19 cellular contexts compared by ENCODE assay signal in genomic region chr3:133792171-133792763, GRCh38. TPM values are rescaled to one million over a fixed set of nuclear protein-coding genes. Genes with fewer than 3 reads are reported as not detected.
DNase-seq lines count a peak whose midpoint lies in the region; ATAC-seq, FAIRE-seq and TF ChIP-seq lines count a peak whose summit lies in the region.
"Had no signal": no experiment of that assay in that cellular context is flagged by ENCODE, and none has a peak within 500 bp of the region (broad histone marks: within the 10 kb centered on the region; RNA-seq: fewer than 3 reads in every experiment).

No MANE protein-coding gene starts in this region.

- no peak overlapping the region for H2AK5ac ChIP-seq in H1 (ENCODE audit: low read depth, low read length)
- no peak overlapping the region for H2AK5ac ChIP-seq in neuronal stem cell (ENCODE audit: low read depth, low read length)

- H3K4me2 ChIP-seq in H1 (ENCODE audit: insufficient read depth in 1 of 2, low read depth in 2 of 2, low read length in 2 of 2): no peak overlapping the region
- no peak overlapping the region for H3K4me2 ChIP-seq in neuronal stem cell (ENCODE audit: insufficient read depth, low read length, poor library complexity, severe bottlenecking)
- H3K4me2 ChIP-seq: smooth muscle cell had no signal

- no peak for ATAC-seq in heart left ventricle
- ATAC-seq: mucosa of descending colon; stimulated activated naive B cell treated with anti-CD40 and anti-IgM and Interleukin-4, amounts not matched to agents 10 μg/mL and 1 μg/mL and 100 μg/mL, for 72 hours; upper lobe of right lung had no signal

- H3K79me1 ChIP-seq in H1 (ENCODE audit: low read depth, low read length) (no peaks in the 10 kb centered on the region), neuronal stem cell (ENCODE audit: low read depth, low read length) (no peaks in the 10 kb centered on the region)

- H3K23ac ChIP-seq in H1 (ENCODE audit: insufficient read length) (no peak overlapping the region), neuronal stem cell (ENCODE audit: low read depth, low read length, poor library complexity) (no peak overlapping the region)

- H2BK15ac ChIP-seq in H1 (ENCODE audit: low read length) (no peak overlapping the region), neuronal stem cell (ENCODE audit: low read length) (no peak overlapping the region)

- H2BK12ac ChIP-seq in H1 (ENCODE audit: low read depth, low read length) (no peak overlapping the region), neuronal stem cell (ENCODE audit: low read length) (no peak overlapping the region)

- H4K8ac ChIP-seq in H1 (ENCODE audit: extremely low read depth, insufficient read depth, low read length) (no peak overlapping the region), neuronal stem cell (ENCODE audit: low read depth, low read length) (no peak overlapping the region)

- no peak for FAIRE-seq in H1 (lab: Jason Lieb, UNC)
- no peak for FAIRE-seq in GM12892 (lab: Jason Lieb, UNC)

- TF ChIP-seq CTCF in cardiac muscle cell (IDR thresholded peaks at IDR 0.05; ENCODE audit: low read depth, low read length) (no peak), heart left ventricle (IDR thresholded peaks at IDR 0.05) (no peak), H1 (IDR thresholded peaks at IDR 0.05; ENCODE audit: control extremely low read depth in 1 of 3, insufficient read depth in 1 of 3, low read depth in 1 of 3, low read length in 3 of 3) (no peak), colonic mucosa (IDR thresholded peaks at IDR 0.05) (no peak)

- no peak overlapping the region for H2BK20ac ChIP-seq in H1 (ENCODE audit: low read length)

- H3K18ac ChIP-seq in H1 (ENCODE audit: extremely low read depth, low read length) (no peak overlapping the region), neuronal stem cell (ENCODE audit: low read length) (no peak overlapping the region)

- H3K4ac ChIP-seq in H1 (replicated peaks; ENCODE audit: insufficient read length, low read depth, low read length) (no peak overlapping the region), neuronal stem cell (ENCODE audit: low read length) (no peak overlapping the region)

- H2BK5ac ChIP-seq in H1 (ENCODE audit: low read depth, low read length) (no peak overlapping the region), neuronal stem cell (ENCODE audit: low read length) (no peak overlapping the region)

- TF ChIP-seq RAD21 in H1 (IDR thresholded peaks at IDR 0.05 in 1 of 2, conservative IDR thresholded peaks at IDR 0.05 in 1 of 2; ENCODE audit: low read depth in 2 of 2, low read length in 2 of 2): no peak

- H3K4me3 ChIP-seq in cardiac muscle cell (no peak overlapping the region), heart left ventricle (no peak overlapping the region), H1 (ENCODE audit: extremely low read depth in 1 of 4, insufficient read depth in 2 of 4, low read depth in 3 of 4, low read length in 4 of 4) (no peak overlapping the region), neuronal stem cell (ENCODE audit: low read length in 2 of 2) (no peak overlapping the region), colonic mucosa (no peak overlapping the region)
- H3K4me3 ChIP-seq: mucosa of descending colon, smooth muscle cell, upper lobe of right lung had no signal

- no peak overlapping the region for H3K27ac ChIP-seq in cardiac muscle cell
- no peak overlapping the region for H3K27ac ChIP-seq in heart left ventricle
- no peak overlapping the region for H3K27ac ChIP-seq in H1 (ENCODE audit: low read depth, low read length)
- no peak overlapping the region for H3K27ac ChIP-seq in neuronal stem cell (replicated peaks; ENCODE audit: low read length)
- H3K27ac ChIP-seq in colonic mucosa: no peak overlapping the region
- H3K27ac ChIP-seq: upper lobe of right lung had no signal

- H3K14ac ChIP-seq in H1 (ENCODE audit: insufficient read length): no peak overlapping the region
- H3K14ac ChIP-seq in neuronal stem cell (ENCODE audit: low read length): no peak overlapping the region

- intact Hi-C loops in heart left ventricle (cut with DNase I) (no loop called here), colonic mucosa (cut with DNase I) (no loop called here)

- H3K36me3 ChIP-seq in cardiac muscle cell (no peaks in the 10 kb centered on the region), heart left ventricle (no peaks in the 10 kb centered on the region), H1 (ENCODE audit: control insufficient read depth in 2 of 4, insufficient read depth in 4 of 4, low read length in 3 of 4) (no peaks in the 10 kb centered on the region; a peak in 1 of 8 replicates), neuronal stem cell (replicated peaks in 1 of 2; ENCODE audit: control insufficient read depth in 2 of 2, insufficient read depth in 2 of 2, low read length in 2 of 2) (no peaks in the 10 kb centered on the region), colonic mucosa (no peaks in the 10 kb centered on the region)
- H3K36me3 ChIP-seq: upper lobe of right lung had no signal

- no peak overlapping the region for H2AFZ ChIP-seq in H1 (ENCODE audit: low read length)
- no peak overlapping the region for H2AFZ ChIP-seq in neuronal stem cell (ENCODE audit: low read length)

- no peaks in the 10 kb centered on the region for H3K4me1 ChIP-seq in cardiac muscle cell (ENCODE audit: low read depth)
- H3K4me1 ChIP-seq in heart left ventricle: no peaks in the 10 kb centered on the region
- H3K4me1 ChIP-seq in H1 (replicated peaks in 1 of 4; ENCODE audit: control insufficient read depth in 3 of 4, insufficient read depth in 4 of 4, low read length in 3 of 4): no peaks in the 10 kb centered on the region
- no peaks in the 10 kb centered on the region for H3K4me1 ChIP-seq in neuronal stem cell (ENCODE audit: control insufficient read depth in 2 of 2, insufficient read depth in 1 of 2, low read depth in 1 of 2, low read length in 2 of 2)
- H3K4me1 ChIP-seq in colonic mucosa: no peaks in the 10 kb centered on the region
- H3K4me1 ChIP-seq: upper lobe of right lung had no signal

- POLR2A ChIA-PET in H1 (lab: Charles Lee; ENCODE audit: partially characterized antibody): no interaction called here

- H3K79me2 ChIP-seq in H1 (ENCODE audit: control insufficient read depth in 1 of 2, insufficient read depth in 2 of 2, low read length in 2 of 2): no peaks in the 10 kb centered on the region

- DNase-seq in cardiac muscle cell (ENCODE audit: low read depth in 1 of 2, low spot score in 1 of 2): peak; percentile 3 to 11
- DNase-seq in heart left ventricle: no peak
- peak; percentile 3 for DNase-seq in NCI-H69 (lab: John Stamatoyannopoulos, UW)
- no peak for DNase-seq in H1 (ENCODE audit: low read depth in 1 of 2, low spot score in 2 of 2)
- peak; percentile 44 for DNase-seq in neuronal stem cell (ENCODE audit: low spot score)
- no peak for DNase-seq in colonic mucosa
- DNase-seq in COLO829 (ENCODE audit: low spot score): no peak
- DNase-seq in GM12892 (ENCODE audit: insufficient read length): no peak
- DNase-seq: activated CD4-positive, alpha-beta T cell treated with anti-CD3 and anti-CD28 coated beads for 48 hours; activated T-cell treated with anti-CD3 and anti-CD28 coated beads for 4 hours; caudate nucleus; DMS153; kidney glomerular epithelial cell; mucosa of descending colon; NCI-H1694 treated with DMSO at 0.1 percent for 48 hours; SHP77 treated with DMSO at 0.1 percent for 48 hours; stimulated activated naive B cell treated with anti-CD40 and anti-IgM and Interleukin-4, amounts not matched to agents 10 μg/mL and 1 μg/mL and 100 μg/mL, for 72 hours; upper lobe of right lung had no signal

- H2BK120ac ChIP-seq in H1 (replicated peaks; ENCODE audit: low read depth, low read length) (no peak overlapping the region), neuronal stem cell (ENCODE audit: low read depth, low read length) (no peak overlapping the region)

- no peak overlapping the region for H3K9ac ChIP-seq in H1 (replicated peaks in 1 of 4; ENCODE audit: extremely low read depth in 1 of 4, low read depth in 3 of 4, low read length in 3 of 4)
- H3K9ac ChIP-seq in neuronal stem cell (ENCODE audit: low read depth, low read length, poor library complexity): no peak overlapping the region
- H3K9ac ChIP-seq in colonic mucosa (ENCODE audit: low read depth in 2 of 2, low read length in 2 of 2): no peak overlapping the region

- TF ChIP-seq EP300 in H1 (IDR thresholded peaks at IDR 0.05; ENCODE audit: borderline replicate concordance in 1 of 2, low read depth in 2 of 2, low read length in 2 of 2): no peak

- CTCF ChIA-PET in H1 (lab: Charles Lee; ENCODE audit: partially characterized antibody): interaction anchor here (0.7 kb wide), 1 partner anchor 109 kb away, joined by 3 read pairs; no protein-coding TSS in a partner anchor

- H3K23me2 ChIP-seq in H1 (ENCODE audit: low read depth, low read length): no peaks in the 10 kb centered on the region

- H3K56ac ChIP-seq in H1 (replicated peaks; ENCODE audit: insufficient read length, low read depth, low read length): no peak overlapping the region

- no peaks in the 10 kb centered on the region for H4K20me1 ChIP-seq in H1 (replicated peaks in 1 of 2; ENCODE audit: control insufficient read depth in 1 of 2, insufficient read depth in 2 of 2, low read length in 2 of 2)

- 48 to 59% (median 51%) methylated on average over 9 of the region's 9 CpGs for WGBS in heart left ventricle, 4 donors
- WGBS in H1 (ENCODE audit: extremely low coverage in 1 of 2, insufficient coverage in 1 of 2, insufficient read length in 1 of 2, insufficient replicate concordance in 2 of 2, low coverage in 1 of 2, low lambda C conversion rate in 2 of 2, missing lambda C conversion rate in 1 of 2), 2 experiments: 59% methylated on average over 9 of the region's 9 CpGs; no CpG with 5 or more reads in 1 of the 2 experiments
- WGBS in neuronal stem cell (ENCODE audit: extremely low coverage in 2 of 2, insufficient read length in 2 of 2, insufficient replicate concordance in 1 of 2), 2 donors: 100% methylated on average over 2 of the region's 9 CpGs; no CpG with 5 or more reads in 1 of the 2 donors

- H3K9me3 ChIP-seq in cardiac muscle cell (ENCODE audit: low read depth): no peaks in the 10 kb centered on the region
- peaks cover 0 to 29% (median 10%) of the 10 kb centered on the region in 12 donors for H3K9me3 ChIP-seq in heart left ventricle
- H3K9me3 ChIP-seq in H1 (ENCODE audit: insufficient read depth in 2 of 2, low read depth in 1 of 2, low read length in 1 of 2): peaks cover 20 to 37% of the 10 kb centered on the region in 2 experiments
- H3K9me3 ChIP-seq in neuronal stem cell (replicated peaks in 1 of 2; ENCODE audit: control insufficient read depth in 2 of 2, insufficient read depth in 1 of 2, low read depth in 1 of 2, low read length in 2 of 2): peaks cover 7 to 23% of the 10 kb centered on the region in 2 donors
- no peaks in the 10 kb centered on the region for H3K9me3 ChIP-seq in colonic mucosa
- H3K9me3 ChIP-seq: upper lobe of right lung had no signal

- no peak overlapping the region for H4K5ac ChIP-seq in H1 (ENCODE audit: insufficient read length, low read depth, low read length)

- H4K91ac ChIP-seq in H1 (replicated peaks; ENCODE audit: insufficient read length, low read length) (no peak overlapping the region), neuronal stem cell (ENCODE audit: low read depth, low read length, poor library complexity) (no peak overlapping the region)

- TF ChIP-seq POLR2A in heart left ventricle (IDR thresholded peaks at IDR 0.05): no peak
- TF ChIP-seq POLR2A in H1 (IDR thresholded peaks at IDR 0.05; ENCODE audit: control extremely low read depth in 1 of 2, low read depth in 2 of 2, low read length in 2 of 2): no peak
- no peak for TF ChIP-seq POLR2A in GM12892 (IDR thresholded peaks at IDR 0.05; ENCODE audit: low read depth, low read length)

- no peaks in the 10 kb centered on the region for H3K27me3 ChIP-seq in cardiac muscle cell
- peaks cover 0 to 3% (median 0%) of the 10 kb centered on the region in 9 donors for H3K27me3 ChIP-seq in heart left ventricle
- no peaks in the 10 kb centered on the region; a peak in 1 of 7 replicates for H3K27me3 ChIP-seq in H1 (replicated peaks in 1 of 4; ENCODE audit: control insufficient read depth in 3 of 4, extremely low read depth in 1 of 4, insufficient read depth in 3 of 4, low read length in 3 of 4)
- H3K27me3 ChIP-seq in neuronal stem cell (ENCODE audit: control insufficient read depth in 3 of 3, insufficient read depth in 3 of 3, low read depth in 1 of 3, low read length in 3 of 3): no peaks in the 10 kb centered on the region
- H3K27me3 ChIP-seq in colonic mucosa: no peaks in the 10 kb centered on the region
- H3K27me3 ChIP-seq: upper lobe of right lung had no signal

RNA-seq across cellular contexts. Expression of gene SRPRB, which starts 13.3 kb away (rescaled TPM):
- total RNA-seq in cardiac muscle cell: 19.0 and 29.2 TPM in 2 replicates
- polyA plus RNA-seq in cardiac muscle cell: 30.6 and 40.9 TPM in 2 replicates
- 10 to 100 TPM; 13.7 to 35.9 (median 24.9) TPM for total RNA-seq in heart left ventricle
- polyA plus RNA-seq in heart left ventricle: 10 to 100 TPM; 13.3 to 55.0 TPM
- total RNA-seq in H1 (2021; fragmentation: NEBNext Ultra II Directional; extraction: Animal tissue kit (Norgen Biotek cat#: 25700)): 43.4 and 49.8 TPM in 2 replicates
- polyA plus RNA-seq in H1 (2011; rRNA removed): 15.9 and 24.9 TPM in 2 replicates
- polyA plus RNA-seq in H1 (2011; cell fraction: cytosol; rRNA removed): 24.1 TPM
- 41.3 TPM for polyA plus RNA-seq in H1 (2011; cell fraction: nucleus; rRNA removed)
- polyA plus RNA-seq in H1 (2012, experiment 1 of 2): 29.4 to 35.9 TPM (median 33.9 TPM) in 4 replicates
- polyA plus RNA-seq in H1 (2012, experiment 2 of 2): 9.6 TPM
- polyA plus RNA-seq in H1 (2013, experiment 1 of 2): 25.4 TPM
- polyA plus RNA-seq in H1 (2013, experiment 2 of 2): 33.9 TPM
- polyA minus RNA-seq in H1 (2011; rRNA and poly(A)+ RNA removed): 49.7 and 61.6 TPM in 2 replicates
- 56.1 TPM for polyA minus RNA-seq in H1 (2011; cell fraction: cytosol; rRNA and poly(A)+ RNA removed)
- 28.8 TPM for polyA minus RNA-seq in H1 (2011; cell fraction: nucleus; rRNA and poly(A)+ RNA removed)
- polyA plus RNA-seq in neuronal stem cell (2013, experiment 1 of 2): 17.1 TPM
- polyA plus RNA-seq in neuronal stem cell (2013, experiment 2 of 2): 18.9 TPM
- total RNA-seq in colonic mucosa: 10 to 100 TPM; 38.0 to 86.1 TPM
- 24.4 TPM for polyA plus RNA-seq in GM12892 (2012; ENCODE audit: missing spikeins)

RNA-seq across cellular contexts. Expression of gene TF, which starts 46.1 kb away (rescaled TPM):
- 0.11 and 0.33 TPM in 2 replicates for total RNA-seq in cardiac muscle cell
- 1.4 and 3.0 TPM in 2 replicates for polyA plus RNA-seq in cardiac muscle cell
- 10 to 100 TPM in 1 of 9 donors, 1 to 10 TPM in 6, under 1 TPM in 1, not detected in 1; 0.86 to 76.0 (median 2.4) TPM for total RNA-seq in heart left ventricle
- polyA plus RNA-seq in heart left ventricle: 1 to 10 TPM; 1.9 to 3.8 TPM
- 0.06 and 0.26 TPM in 2 replicates for total RNA-seq in H1 (2021; fragmentation: NEBNext Ultra II Directional; extraction: Animal tissue kit (Norgen Biotek cat#: 25700))
- 0.02 and 0.19 TPM in 2 replicates for polyA plus RNA-seq in H1 (2011; rRNA removed)
- polyA plus RNA-seq in H1 (2011; cell fraction: cytosol; rRNA removed): 1.6 TPM
- polyA plus RNA-seq in H1 (2011; cell fraction: nucleus; rRNA removed): 0.31 TPM
- 0.04 to 0.97 TPM (median 0.13 TPM) in 4 replicates for polyA plus RNA-seq in H1 (2012, experiment 1 of 2)
- 0.34 TPM for polyA plus RNA-seq in H1 (2012, experiment 2 of 2)
- polyA plus RNA-seq in H1 (2013, experiment 1 of 2): 0.08 TPM
- polyA plus RNA-seq in H1 (2013, experiment 2 of 2): 0.07 TPM
- under 0.01 and 0.02 TPM in 2 replicates for polyA minus RNA-seq in H1 (2011; rRNA and poly(A)+ RNA removed)
- polyA minus RNA-seq in H1 (2011; cell fraction: cytosol; rRNA and poly(A)+ RNA removed): not detected
- not detected for polyA minus RNA-seq in H1 (2011; cell fraction: nucleus; rRNA and poly(A)+ RNA removed)
- 0.53 TPM for polyA plus RNA-seq in neuronal stem cell (2013, experiment 1 of 2)
- polyA plus RNA-seq in neuronal stem cell (2013, experiment 2 of 2): 0.61 TPM
- 10 to 100 TPM in 1 of 2 donors, 1 to 10 TPM in 1; 3.2 to 18.6 TPM for total RNA-seq in colonic mucosa
- polyA plus RNA-seq in GM12892 (2012; ENCODE audit: missing spikeins): 0.04 TPM

Comparison
In these comparisons a context has a peak if more than half of its experiments do, and no peak if none do; other contexts are left out.
1. DNase-seq: peak in cardiac muscle cell (2 of 2), NCI-H69 (single experiment) and neuronal stem cell (single experiment); none in heart left ventricle (0 of 5), H1 (0 of 2), colonic mucosa (single experiment), COLO829 (single experiment) and GM12892 (single experiment).